2 cellular contexts compared by ENCODE assay signal in the genomic region with DNA sequence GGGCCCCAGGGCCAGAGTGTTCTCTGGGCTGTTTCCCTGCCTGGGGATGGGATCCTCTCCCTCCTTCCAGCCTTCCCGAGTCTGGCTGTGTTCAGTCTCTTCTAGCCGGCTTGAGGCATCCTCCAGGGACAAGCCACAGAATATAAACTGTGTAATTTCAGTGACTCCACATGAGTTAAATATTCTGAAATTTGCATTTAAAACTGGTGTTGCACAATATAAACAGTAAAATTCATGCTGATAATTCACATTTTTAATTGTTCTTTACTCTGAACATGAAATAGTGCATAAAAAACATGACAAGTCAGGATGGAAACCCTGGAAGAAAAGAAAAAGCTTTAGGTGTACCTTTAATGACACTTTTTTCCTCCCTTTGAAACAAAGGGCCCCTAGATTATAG.
TF ChIP-seq lines count a peak whose summit lies in the region.

No MANE protein-coding gene starts in this region.

TF ChIP-seq in HepG2, 621 proteins besides CTCF, POLR2A, EP300 and RAD21:
- TF ChIP-seq ZNF510 (CRISPR knock-in tag; IDR thresholded peaks at IDR 0.05; ENCODE audit: low read depth) (no peak), MATR3 (CRISPR knock-in tag; IDR thresholded peaks at IDR 0.05) (no peak), CEBPB (IDR thresholded peaks at IDR 0.05; ENCODE audit: borderline replicate concordance, low read depth, low read length) (peak; percentile 9; the same call in 1 of the 2 replicates), ARNT (IDR thresholded peaks at IDR 0.05) (no peak)
- TF ChIP-seq, protein P1, sequence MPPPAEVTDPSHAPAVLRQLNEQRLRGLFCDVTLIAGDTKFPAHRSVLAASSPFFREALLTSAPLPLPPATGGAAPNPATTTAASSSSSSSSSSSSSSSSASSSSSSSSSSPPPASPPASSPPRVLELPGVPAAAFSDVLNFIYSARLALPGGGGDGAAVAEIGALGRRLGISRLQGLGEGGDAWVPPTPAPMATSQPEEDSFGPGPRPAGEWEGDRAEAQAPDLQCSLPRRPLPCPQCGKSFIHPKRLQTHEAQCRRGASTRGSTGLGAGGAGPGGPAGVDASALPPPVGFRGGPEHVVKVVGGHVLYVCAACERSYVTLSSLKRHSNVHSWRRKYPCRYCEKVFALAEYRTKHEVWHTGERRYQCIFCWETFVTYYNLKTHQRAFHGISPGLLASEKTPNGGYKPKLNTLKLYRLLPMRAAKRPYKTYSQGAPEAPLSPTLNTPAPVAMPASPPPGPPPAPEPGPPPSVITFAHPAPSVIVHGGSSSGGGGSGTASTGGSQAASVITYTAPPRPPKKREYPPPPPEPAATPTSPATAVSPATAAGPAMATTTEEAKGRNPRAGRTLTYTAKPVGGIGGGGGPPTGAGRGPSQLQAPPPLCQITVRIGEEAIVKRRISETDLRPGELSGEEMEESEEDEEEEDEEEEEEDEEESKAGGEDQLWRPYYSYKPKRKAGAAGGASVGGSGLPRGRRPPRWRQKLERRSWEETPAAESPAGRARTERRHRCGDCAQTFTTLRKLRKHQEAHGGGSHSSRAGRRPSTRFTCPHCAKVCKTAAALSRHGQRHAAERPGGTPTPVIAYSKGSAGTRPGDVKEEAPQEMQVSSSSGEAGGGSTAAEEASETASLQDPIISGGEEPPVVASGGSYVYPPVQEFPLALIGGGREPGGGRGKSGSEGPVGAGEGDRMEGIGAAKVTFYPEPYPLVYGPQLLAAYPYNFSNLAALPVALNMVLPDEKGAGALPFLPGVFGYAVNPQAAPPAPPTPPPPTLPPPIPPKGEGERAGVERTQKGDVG (CRISPR knock-in tag; IDR thresholded peaks at IDR 0.05; ENCODE audit: borderline replicate concordance) = no peak
- TF ChIP-seq, protein P2, sequence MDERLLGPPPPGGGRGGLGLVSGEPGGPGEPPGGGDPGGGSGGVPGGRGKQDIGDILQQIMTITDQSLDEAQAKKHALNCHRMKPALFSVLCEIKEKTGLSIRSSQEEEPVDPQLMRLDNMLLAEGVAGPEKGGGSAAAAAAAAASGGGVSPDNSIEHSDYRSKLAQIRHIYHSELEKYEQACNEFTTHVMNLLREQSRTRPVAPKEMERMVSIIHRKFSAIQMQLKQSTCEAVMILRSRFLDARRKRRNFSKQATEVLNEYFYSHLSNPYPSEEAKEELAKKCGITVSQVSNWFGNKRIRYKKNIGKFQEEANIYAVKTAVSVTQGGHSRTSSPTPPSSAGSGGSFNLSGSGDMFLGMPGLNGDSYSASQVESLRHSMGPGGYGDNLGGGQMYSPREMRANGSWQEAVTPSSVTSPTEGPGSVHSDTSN (CRISPR knock-in tag; IDR thresholded peaks at IDR 0.05) = no peak
- TF ChIP-seq, protein P3, sequence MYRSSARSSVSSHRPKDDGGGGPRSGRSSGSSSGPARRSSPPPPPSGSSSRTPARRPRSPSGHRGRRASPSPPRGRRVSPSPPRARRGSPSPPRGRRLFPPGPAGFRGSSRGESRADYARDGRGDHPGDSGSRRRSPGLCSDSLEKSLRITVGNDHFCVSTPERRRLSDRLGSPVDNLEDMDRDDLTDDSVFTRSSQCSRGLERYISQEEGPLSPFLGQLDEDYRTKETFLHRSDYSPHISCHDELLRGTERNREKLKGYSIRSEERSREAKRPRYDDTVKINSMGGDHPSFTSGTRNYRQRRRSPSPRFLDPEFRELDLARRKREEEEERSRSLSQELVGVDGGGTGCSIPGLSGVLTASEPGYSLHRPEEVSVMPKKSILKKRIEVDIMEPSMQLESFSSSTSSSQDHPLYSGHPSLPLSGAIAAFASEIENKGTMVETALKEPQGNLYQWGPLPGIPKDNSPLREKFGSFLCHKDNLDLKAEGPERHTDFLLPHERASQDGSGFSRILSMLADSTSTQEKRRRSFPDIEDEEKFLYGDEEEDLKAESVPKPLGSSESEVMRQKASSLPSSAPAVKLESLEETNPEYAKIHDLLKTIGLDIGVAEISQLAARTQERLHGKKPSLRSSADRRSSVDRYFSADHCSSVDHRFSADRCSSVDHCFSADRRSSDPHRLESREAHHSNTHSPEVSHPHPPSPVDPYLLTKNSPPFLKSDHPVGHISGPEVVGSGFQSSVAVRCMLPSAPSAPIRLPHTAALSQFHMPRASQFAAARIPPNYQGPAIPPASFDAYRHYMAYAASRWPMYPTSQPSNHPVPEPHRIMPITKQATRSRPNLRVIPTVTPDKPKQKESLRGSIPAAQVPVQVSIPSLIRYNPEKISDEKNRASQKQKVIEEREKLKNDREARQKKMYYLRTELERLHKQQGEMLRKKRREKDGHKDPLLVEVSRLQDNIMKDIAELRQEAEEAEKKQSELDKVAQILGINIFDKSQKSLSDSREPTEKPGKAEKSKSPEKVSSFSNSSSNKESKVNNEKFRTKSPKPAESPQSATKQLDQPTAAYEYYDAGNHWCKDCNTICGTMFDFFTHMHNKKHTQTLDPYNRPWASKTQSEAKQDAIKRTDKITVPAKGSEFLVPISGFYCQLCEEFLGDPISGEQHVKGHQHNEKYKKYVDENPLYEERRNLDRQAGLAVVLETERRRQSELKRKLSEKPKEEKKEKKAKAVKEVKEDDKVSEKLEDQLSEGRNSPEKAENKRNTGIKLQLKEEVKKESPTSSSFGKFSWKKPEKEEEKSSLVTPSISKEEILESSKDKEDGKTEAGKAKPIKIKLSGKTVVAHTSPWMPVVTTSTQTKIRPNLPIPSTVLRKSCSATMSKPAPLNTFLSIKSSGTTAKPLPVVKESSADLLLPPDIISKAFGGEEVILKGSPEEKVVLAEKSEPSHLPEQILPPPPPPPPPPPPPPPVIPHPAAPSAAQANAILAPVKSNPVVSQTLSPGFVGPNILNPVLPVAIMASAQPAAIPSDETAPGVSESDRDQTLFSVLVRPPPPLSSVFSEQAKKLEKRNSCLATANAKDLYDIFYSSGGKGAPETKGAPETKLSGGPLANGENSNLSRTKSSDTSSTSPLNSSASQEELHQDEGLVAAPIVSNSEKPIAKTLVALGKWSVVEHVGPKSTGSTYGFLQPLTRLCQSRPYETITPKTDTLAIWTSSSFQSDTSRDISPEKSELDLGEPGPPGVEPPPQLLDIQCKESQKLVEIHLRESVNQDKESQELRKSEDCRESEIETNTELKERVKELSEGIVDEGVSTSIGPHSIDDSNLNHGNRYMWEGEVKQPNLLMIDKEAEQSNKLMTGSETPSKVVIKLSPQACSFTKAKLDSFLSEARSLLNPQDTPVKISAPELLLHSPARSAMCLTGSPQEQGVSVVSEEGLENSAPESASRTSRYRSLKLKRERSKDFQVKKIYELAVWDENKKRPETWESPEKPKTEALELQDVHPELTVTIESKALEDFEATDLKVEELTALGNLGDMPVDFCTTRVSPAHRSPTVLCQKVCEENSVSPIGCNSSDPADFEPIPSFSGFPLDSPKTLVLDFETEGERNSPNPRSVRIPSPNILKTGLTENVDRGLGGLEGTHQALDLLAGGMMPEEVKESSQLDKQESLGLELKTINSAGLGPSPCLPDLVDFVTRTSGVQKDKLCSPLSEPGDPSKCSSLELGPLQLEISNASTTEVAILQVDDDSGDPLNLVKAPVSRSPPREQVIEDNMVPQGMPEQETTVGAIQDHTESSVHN (CRISPR knock-in tag; IDR thresholded peaks at IDR 0.05) = no peak

TF ChIP-seq in H1, 55 proteins besides CTCF, POLR2A, EP300 and RAD21:
- TF ChIP-seq NANOG (IDR thresholded peaks at IDR 0.05; ENCODE audit: insufficient read depth, low read depth, low read length, poor library complexity, severe bottlenecking) = no peak
- TF ChIP-seq CHD1 (IDR thresholded peaks at IDR 0.05; ENCODE audit: low read depth, low read length) = no peak
- TF ChIP-seq JUND (IDR thresholded peaks at IDR 0.05; ENCODE audit: low read length) = no peak
- TF ChIP-seq, protein P4, sequence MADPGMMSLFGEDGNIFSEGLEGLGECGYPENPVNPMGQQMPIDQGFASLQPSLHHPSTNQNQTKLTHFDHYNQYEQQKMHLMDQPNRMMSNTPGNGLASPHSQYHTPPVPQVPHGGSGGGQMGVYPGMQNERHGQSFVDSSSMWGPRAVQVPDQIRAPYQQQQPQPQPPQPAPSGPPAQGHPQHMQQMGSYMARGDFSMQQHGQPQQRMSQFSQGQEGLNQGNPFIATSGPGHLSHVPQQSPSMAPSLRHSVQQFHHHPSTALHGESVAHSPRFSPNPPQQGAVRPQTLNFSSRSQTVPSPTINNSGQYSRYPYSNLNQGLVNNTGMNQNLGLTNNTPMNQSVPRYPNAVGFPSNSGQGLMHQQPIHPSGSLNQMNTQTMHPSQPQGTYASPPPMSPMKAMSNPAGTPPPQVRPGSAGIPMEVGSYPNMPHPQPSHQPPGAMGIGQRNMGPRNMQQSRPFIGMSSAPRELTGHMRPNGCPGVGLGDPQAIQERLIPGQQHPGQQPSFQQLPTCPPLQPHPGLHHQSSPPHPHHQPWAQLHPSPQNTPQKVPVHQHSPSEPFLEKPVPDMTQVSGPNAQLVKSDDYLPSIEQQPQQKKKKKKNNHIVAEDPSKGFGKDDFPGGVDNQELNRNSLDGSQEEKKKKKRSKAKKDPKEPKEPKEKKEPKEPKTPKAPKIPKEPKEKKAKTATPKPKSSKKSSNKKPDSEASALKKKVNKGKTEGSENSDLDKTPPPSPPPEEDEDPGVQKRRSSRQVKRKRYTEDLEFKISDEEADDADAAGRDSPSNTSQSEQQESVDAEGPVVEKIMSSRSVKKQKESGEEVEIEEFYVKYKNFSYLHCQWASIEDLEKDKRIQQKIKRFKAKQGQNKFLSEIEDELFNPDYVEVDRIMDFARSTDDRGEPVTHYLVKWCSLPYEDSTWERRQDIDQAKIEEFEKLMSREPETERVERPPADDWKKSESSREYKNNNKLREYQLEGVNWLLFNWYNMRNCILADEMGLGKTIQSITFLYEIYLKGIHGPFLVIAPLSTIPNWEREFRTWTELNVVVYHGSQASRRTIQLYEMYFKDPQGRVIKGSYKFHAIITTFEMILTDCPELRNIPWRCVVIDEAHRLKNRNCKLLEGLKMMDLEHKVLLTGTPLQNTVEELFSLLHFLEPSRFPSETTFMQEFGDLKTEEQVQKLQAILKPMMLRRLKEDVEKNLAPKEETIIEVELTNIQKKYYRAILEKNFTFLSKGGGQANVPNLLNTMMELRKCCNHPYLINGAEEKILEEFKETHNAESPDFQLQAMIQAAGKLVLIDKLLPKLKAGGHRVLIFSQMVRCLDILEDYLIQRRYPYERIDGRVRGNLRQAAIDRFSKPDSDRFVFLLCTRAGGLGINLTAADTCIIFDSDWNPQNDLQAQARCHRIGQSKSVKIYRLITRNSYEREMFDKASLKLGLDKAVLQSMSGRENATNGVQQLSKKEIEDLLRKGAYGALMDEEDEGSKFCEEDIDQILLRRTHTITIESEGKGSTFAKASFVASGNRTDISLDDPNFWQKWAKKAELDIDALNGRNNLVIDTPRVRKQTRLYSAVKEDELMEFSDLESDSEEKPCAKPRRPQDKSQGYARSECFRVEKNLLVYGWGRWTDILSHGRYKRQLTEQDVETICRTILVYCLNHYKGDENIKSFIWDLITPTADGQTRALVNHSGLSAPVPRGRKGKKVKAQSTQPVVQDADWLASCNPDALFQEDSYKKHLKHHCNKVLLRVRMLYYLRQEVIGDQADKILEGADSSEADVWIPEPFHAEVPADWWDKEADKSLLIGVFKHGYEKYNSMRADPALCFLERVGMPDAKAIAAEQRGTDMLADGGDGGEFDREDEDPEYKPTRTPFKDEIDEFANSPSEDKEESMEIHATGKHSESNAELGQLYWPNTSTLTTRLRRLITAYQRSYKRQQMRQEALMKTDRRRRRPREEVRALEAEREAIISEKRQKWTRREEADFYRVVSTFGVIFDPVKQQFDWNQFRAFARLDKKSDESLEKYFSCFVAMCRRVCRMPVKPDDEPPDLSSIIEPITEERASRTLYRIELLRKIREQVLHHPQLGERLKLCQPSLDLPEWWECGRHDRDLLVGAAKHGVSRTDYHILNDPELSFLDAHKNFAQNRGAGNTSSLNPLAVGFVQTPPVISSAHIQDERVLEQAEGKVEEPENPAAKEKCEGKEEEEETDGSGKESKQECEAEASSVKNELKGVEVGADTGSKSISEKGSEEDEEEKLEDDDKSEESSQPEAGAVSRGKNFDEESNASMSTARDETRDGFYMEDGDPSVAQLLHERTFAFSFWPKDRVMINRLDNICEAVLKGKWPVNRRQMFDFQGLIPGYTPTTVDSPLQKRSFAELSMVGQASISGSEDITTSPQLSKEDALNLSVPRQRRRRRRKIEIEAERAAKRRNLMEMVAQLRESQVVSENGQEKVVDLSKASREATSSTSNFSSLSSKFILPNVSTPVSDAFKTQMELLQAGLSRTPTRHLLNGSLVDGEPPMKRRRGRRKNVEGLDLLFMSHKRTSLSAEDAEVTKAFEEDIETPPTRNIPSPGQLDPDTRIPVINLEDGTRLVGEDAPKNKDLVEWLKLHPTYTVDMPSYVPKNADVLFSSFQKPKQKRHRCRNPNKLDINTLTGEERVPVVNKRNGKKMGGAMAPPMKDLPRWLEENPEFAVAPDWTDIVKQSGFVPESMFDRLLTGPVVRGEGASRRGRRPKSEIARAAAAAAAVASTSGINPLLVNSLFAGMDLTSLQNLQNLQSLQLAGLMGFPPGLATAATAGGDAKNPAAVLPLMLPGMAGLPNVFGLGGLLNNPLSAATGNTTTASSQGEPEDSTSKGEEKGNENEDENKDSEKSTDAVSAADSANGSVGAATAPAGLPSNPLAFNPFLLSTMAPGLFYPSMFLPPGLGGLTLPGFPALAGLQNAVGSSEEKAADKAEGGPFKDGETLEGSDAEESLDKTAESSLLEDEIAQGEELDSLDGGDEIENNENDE (IDR thresholded peaks at IDR 0.05; ENCODE audit: insufficient replicate concordance, low read length) = no peak
- TF ChIP-seq MAFK (IDR thresholded peaks at IDR 0.05; ENCODE audit: low read depth, low read length) = no peak
